ENCODE assay signal across 15 cellular contexts in genomic region chr2:11569636-11570035, GRCh38.
"Had no signal": no experiment of that assay in that cellular context is flagged by ENCODE, and none has a peak within 500 bp of the region (broad histone marks: within the 10 kb centered on the region; RNA-seq: fewer than 3 reads in every experiment).

No MANE protein-coding gene starts in this region.

- H3K36me3 ChIP-seq: heart right ventricle, tibial artery had no signal

- H3K9ac ChIP-seq: parathyroid adenoma, SK-N-SH had no signal

- H2AFZ ChIP-seq: parathyroid adenoma had no signal

- H3K4me3 Mint-ChIP-seq: activated naive CD8-positive, alpha-beta T cell treated with anti-CD3 and anti-CD28 coated beads, Interleukin-2, amount 50 U/mL, for 24 hours; nephron had no signal

- H3K4me1 ChIP-seq: parathyroid adenoma, tibial artery had no signal

- H3K27ac ChIP-seq: heart right ventricle, parathyroid adenoma, tibial artery had no signal

- H3K9me3 Mint-ChIP-seq: activated naive CD8-positive, alpha-beta T cell treated with anti-CD3 and anti-CD28 coated beads, Interleukin-2, amount 50 U/mL, for 24 hours; nephron had no signal

- H3K27me3 ChIP-seq: heart right ventricle had no signal

- H3K9me3 ChIP-seq: heart right ventricle, SK-N-SH, tibial artery had no signal

- H3K27me3 Mint-ChIP-seq: activated naive CD8-positive, alpha-beta T cell treated with anti-CD3 and anti-CD28 coated beads, Interleukin-2, amount 50 U/mL, for 24 hours had no signal

- H3K4me3 ChIP-seq: heart right ventricle, lung, tibial artery had no signal

- H3K4me1 Mint-ChIP-seq: activated naive CD8-positive, alpha-beta T cell treated with anti-CD3 and anti-CD28 coated beads, Interleukin-2, amount 50 U/mL, for 24 hours had no signal

- DNase-seq: activated CD4-positive, alpha-beta T cell treated with anti-CD3 and anti-CD28 coated beads for 1 hour; activated CD4-positive, alpha-beta T cell treated with anti-CD3 and anti-CD28 coated beads, Interleukin-2, amount 50 U/mL, for 4 hours; activated naive CD4-positive, alpha-beta T cell treated with anti-CD3 and anti-CD28 coated beads, Interleukin-2, amount 50 U/mL, for 16 hours; activated naive CD8-positive, alpha-beta T cell treated with anti-CD3 and anti-CD28 coated beads, Interleukin-2, amount 50 U/mL, for 24 hours; activated T-cell treated with anti-CD3 and anti-CD28 coated beads, Interleukin-2, amount 50 U/mL, for 48 hours; cortex of kidney; heart right ventricle; midbrain; SK-N-SH; stimulated activated CD4-positive, alpha-beta T cell treated with anti-CD3 and anti-CD28 coated beads, Interleukin-4, amount 100 ng/mL, for 24 hours; stimulated activated naive CD8-positive, alpha-beta T cell treated with anti-CD3 and anti-CD28 coated beads, Interleukin-15, Interleukin-2, amounts not matched to agents 100 U/mL and 50 U/mL, for 24 hours had no signal

- ATAC-seq: activated naive CD8-positive, alpha-beta T cell treated with anti-CD3 and anti-CD28 coated beads, Interleukin-2, amount 50 U/mL, for 24 hours; heart right ventricle; stimulated activated naive CD8-positive, alpha-beta T cell treated with anti-CD3 and anti-CD28 coated beads, Interleukin-15, Interleukin-2, amounts not matched to agents 100 U/mL and 50 U/mL, for 24 hours had no signal

- H3K27ac Mint-ChIP-seq: activated naive CD8-positive, alpha-beta T cell treated with anti-CD3 and anti-CD28 coated beads, Interleukin-2, amount 50 U/mL, for 24 hours had no signal

- H3K79me2 ChIP-seq: parathyroid adenoma had no signal

- H3K4me2 ChIP-seq: SK-N-SH had no signal
